ENCODE assay signal across 10 cellular contexts in genomic region chr2:64943387-64944150, GRCh38. TPM values are rescaled to one million over a fixed set of nuclear protein-coding genes. Genes with fewer than 3 reads are reported as not detected.
DNase-seq lines count a peak whose midpoint lies in the region; ATAC-seq and TF ChIP-seq lines count a peak whose summit lies in the region.
"Had no signal": no experiment of that assay in that cellular context is flagged by ENCODE, and none has a peak within 500 bp of the region (broad histone marks: within the 10 kb centered on the region; RNA-seq: fewer than 3 reads in every experiment).

No MANE protein-coding gene starts in this region.

- peak; percentile 50 for DNase-seq in AG09309 (ENCODE audit: low read depth)
- peak; percentile 69 for DNase-seq in NB4 (ENCODE audit: low read depth)
- peak; percentile 38 to 96 (median 65) for DNase-seq in dorsolateral prefrontal cortex
- no peak for DNase-seq in naive B cell
- DNase-seq in NCI-H524 (lab: John Stamatoyannopoulos, UW), result no peak
- DNase-seq in activated CD8-positive, alpha-beta T cell treated with anti-CD3 and anti-CD28 coated beads, Interleukin-2, amount 10 ng/mL, durations not matched to agents 7 days and 5 days, result no peak
- DNase-seq in SHP77 treated with DMSO at 0.1 percent for 48 hours (lab: John Stamatoyannopoulos, UW), result no peak
- no peak for DNase-seq in activated CD4-positive, alpha-beta T cell treated with anti-CD3 and anti-CD28 coated beads for 48 hours
- DNase-seq: SK-N-SH had no signal

- H3K27me3 ChIP-seq in dorsolateral prefrontal cortex, result no peaks in the 10 kb centered on the region

- no peak overlapping the region for H3K4me3 ChIP-seq in AG09309 (ENCODE audit: control insufficient read depth, low read depth, low read length)
- no peak overlapping the region for H3K4me3 ChIP-seq in NB4 (ENCODE audit: low read depth, low read length)
- peak overlapping the region in 2 of 59 donors; percentile 4 to 36 for H3K4me3 ChIP-seq in dorsolateral prefrontal cortex

- CTCF ChIA-PET in activated CD8-positive, alpha-beta T cell treated with anti-CD3 and anti-CD28 coated beads, Interleukin-2, amount 10 ng/mL, durations not matched to agents 7 days and 5 days (lab: Charles Lee), result interaction anchor here (1.4 to 8.7 kb wide), 2 partner anchors 10 to 25 kb away, joined by 3 to 98 read pairs; no protein-coding TSS in a partner anchor

- H3K4me1 Mint-ChIP-seq in naive B cell, result peaks cover 54 to 94% (median 78%) of the 10 kb centered on the region in 3 donors
- peaks cover 72% of the 10 kb centered on the region for H3K4me1 Mint-ChIP-seq in activated CD8-positive, alpha-beta T cell treated with anti-CD3 and anti-CD28 coated beads, Interleukin-2, amount 10 ng/mL, durations not matched to agents 7 days and 5 days (ENCODE audit: low read depth)

- POLR2A ChIA-PET in activated CD8-positive, alpha-beta T cell treated with anti-CD3 and anti-CD28 coated beads, Interleukin-2, amount 10 ng/mL, durations not matched to agents 7 days and 5 days (lab: Charles Lee), result interaction anchor here (3.6 kb wide), 1 partner anchor 45 kb away, joined by 41 read pairs; the partner anchor contains the start of gene SLC1A4

- intact Hi-C loops in dorsolateral prefrontal cortex (cut with DNase I), result loop anchor here (2.0 to 5.0 kb wide), 2 partner anchors 44 to 45 kb away; partner anchors contain the start of gene SLC1A4 (in 2 of the 2)

- H3K27ac ChIP-seq in dorsolateral prefrontal cortex, result peak overlapping the region in 21 of 59 donors; percentile 6 to 64 (median 28)

- TF ChIP-seq CTCF in AG09309 (IDR thresholded peaks at IDR 0.05; ENCODE audit: control insufficient read depth, insufficient read depth, low read depth, low read length, missing control alignments) (no peak), NB4 (IDR thresholded peaks at IDR 0.05; ENCODE audit: low read depth, low read length) (no peak), dorsolateral prefrontal cortex (IDR thresholded peaks at IDR 0.05 in 54 of 56, conservative IDR thresholded peaks at IDR 0.05 in 2 of 56; ENCODE audit: low read depth in 1 of 56, partially characterized antibody in 56 of 56) (no peak)

- TF ChIP-seq POLR2A in NB4 (IDR thresholded peaks at IDR 0.05; ENCODE audit: extremely low read depth, insufficient read length), result no peak

- H3K9me3 Mint-ChIP-seq in naive B cell, result no peaks in the 10 kb centered on the region
- peaks cover 8% of the 10 kb centered on the region for H3K9me3 Mint-ChIP-seq in activated CD8-positive, alpha-beta T cell treated with anti-CD3 and anti-CD28 coated beads, Interleukin-2, amount 10 ng/mL, durations not matched to agents 7 days and 5 days (ENCODE audit: insufficient read depth)

- H3K4me3 Mint-ChIP-seq in naive B cell, result no peak overlapping the region
- H3K4me3 Mint-ChIP-seq in activated CD8-positive, alpha-beta T cell treated with anti-CD3 and anti-CD28 coated beads, Interleukin-2, amount 10 ng/mL, durations not matched to agents 7 days and 5 days, result no peak overlapping the region
- H3K4me3 Mint-ChIP-seq: activated naive CD8-positive, alpha-beta T cell had no signal

- peak overlapping the region in 5 of 6 donors; percentile 22 to 95 (median 92) for H3K27ac Mint-ChIP-seq in naive B cell
- no peak overlapping the region for H3K27ac Mint-ChIP-seq in activated CD8-positive, alpha-beta T cell treated with anti-CD3 and anti-CD28 coated beads, Interleukin-2, amount 10 ng/mL, durations not matched to agents 7 days and 5 days
- H3K27ac Mint-ChIP-seq: activated naive CD8-positive, alpha-beta T cell had no signal

- ATAC-seq in naive B cell (ENCODE audit: low read depth in 2 of 2), result no peak
- no peak for ATAC-seq in activated CD8-positive, alpha-beta T cell treated with anti-CD3 and anti-CD28 coated beads, Interleukin-2, amount 10 ng/mL, durations not matched to agents 7 days and 5 days

- H3K27me3 Mint-ChIP-seq in naive B cell, result no peaks in the 10 kb centered on the region
- H3K27me3 Mint-ChIP-seq in activated CD8-positive, alpha-beta T cell treated with anti-CD3 and anti-CD28 coated beads, Interleukin-2, amount 10 ng/mL, durations not matched to agents 7 days and 5 days (ENCODE audit: low read depth), result no peaks in the 10 kb centered on the region
- H3K27me3 Mint-ChIP-seq: activated naive CD8-positive, alpha-beta T cell had no signal

- no peaks in the 10 kb centered on the region for H3K36me3 Mint-ChIP-seq in naive B cell
- peaks cover 18% of the 10 kb centered on the region for H3K36me3 Mint-ChIP-seq in activated CD8-positive, alpha-beta T cell treated with anti-CD3 and anti-CD28 coated beads, Interleukin-2, amount 10 ng/mL, durations not matched to agents 7 days and 5 days (ENCODE audit: low read depth)
- H3K36me3 Mint-ChIP-seq: activated naive CD8-positive, alpha-beta T cell had no signal

RNA-seq across cellular contexts. Expression of gene SLC1A4, which starts 45.6 kb away (rescaled TPM):
- 10 to 100 TPM; 25.8 to 83.3 (median 55.1) TPM for total RNA-seq in dorsolateral prefrontal cortex
- polyA plus RNA-seq in naive B cell (ENCODE audit: low read depth in 6 of 6), result 1 to 10 TPM; 2.1 to 5.8 (median 3.0) TPM
- 10 to 100 TPM; 48.8 to 50.1 TPM for total RNA-seq in activated CD8-positive, alpha-beta T cell treated with anti-CD3 and anti-CD28 coated beads, Interleukin-2, amount 10 ng/mL, durations not matched to agents 7 days and 5 days

Comparison
In these comparisons a context has a peak if more than half of its experiments do, and no peak if none do; other contexts are left out.
1. DNase-seq: peak in AG09309 (single experiment), NB4 (single experiment) and dorsolateral prefrontal cortex (10 of 10); none in naive B cell (single experiment), NCI-H524 (0 of 2), activated CD8-positive, alpha-beta T cell treated with anti-CD3 and anti-CD28 coated beads, Interleukin-2, amount 10 ng/mL, durations not matched to agents 7 days and 5 days (single experiment), SHP77 treated with DMSO at 0.1 percent for 48 hours (single experiment) and activated CD4-positive, alpha-beta T cell treated with anti-CD3 and anti-CD28 coated beads for 48 hours (single experiment).